ENCODE assay signal across 8 cellular contexts in genomic region chr7:76302299-76303056, GRCh38. TPM values are rescaled to one million over a fixed set of nuclear protein-coding genes. Genes with fewer than 3 reads are reported as not detected.
DNase-seq lines count a peak whose midpoint lies in the region; TF ChIP-seq lines count a peak whose summit lies in the region.

Gene HSPB1 (plus strand): TSS chr7:76302673. CDS start chr7:76302713, 40 bp downstream.

- peaks cover 45% of the 10 kb centered on the region for H3K4me1 ChIP-seq in OCI-LY1 (ENCODE audit: insufficient read depth, low read length, severe bottlenecking)

- TF ChIP-seq POLR2A in GM19193 (IDR thresholded peaks at IDR 0.05; ENCODE audit: extremely low read depth, insufficient read depth, insufficient read length): peak; percentile 77

- H4K20me1 ChIP-seq in OCI-LY1 (ENCODE audit: insufficient read depth, low read length): no peaks in the 10 kb centered on the region

- no peaks in the 10 kb centered on the region for H3K9me3 ChIP-seq in OCI-LY1 (ENCODE audit: low read length)

- no peaks in the 10 kb centered on the region for H3K79me2 ChIP-seq in OCI-LY1 (ENCODE audit: insufficient read depth, low read length)

- H2AFZ ChIP-seq in OCI-LY1 (ENCODE audit: low read length): no peak within 1 kb of the TSS

- peak within 1 kb of the TSS; percentile 63 for H3K4me3 ChIP-seq in OCI-LY1 (ENCODE audit: low read depth, low read length, poor library complexity, severe bottlenecking)

- DNase-seq in Ammon's horn (ENCODE audit: low spot score) (peak; percentile 88), HT-29 (ENCODE audit: low spot score) (peak; percentile 97), epithelial cell of prostate (ENCODE audit: low read depth, low spot score) (peak; percentile 80), midbrain (lab: John Stamatoyannopoulos, UW) (peak; percentile 79)
- DNase-seq in activated T-cell treated with anti-CD3 and anti-CD28 coated beads, Interleukin-2, amount 50 U/mL, for 1 hour: peak; percentile 74
- peak; percentile 59 for DNase-seq in stimulated activated naive CD4-positive, alpha-beta T cell treated with Interleukin-2 at 50 U/mL for 16 hours (lab: John Stamatoyannopoulos, UW)

- H3K36me3 ChIP-seq in OCI-LY1 (ENCODE audit: insufficient read depth, low read length): no peaks in the 10 kb centered on the region

- no peaks in the 10 kb centered on the region for H3F3A ChIP-seq in OCI-LY1 (ENCODE audit: insufficient read depth, low read length)

- H3K27ac ChIP-seq in OCI-LY1 (ENCODE audit: low read depth, low read length, poor library complexity, severe bottlenecking) (peak within 1 kb of the TSS; percentile 67), epithelial cell of prostate (peak within 1 kb of the TSS; percentile 94)

- TF ChIP-seq CTCF in OCI-LY1 (IDR thresholded peaks at IDR 0.05; ENCODE audit: low read length): peak; percentile 19; the same call in 1 of the 2 replicates

- H3K27me3 ChIP-seq in OCI-LY1 (ENCODE audit: insufficient read depth, low read length): peaks cover 7% of the 10 kb centered on the region

- no peaks in the 10 kb centered on the region for H3K9me2 ChIP-seq in OCI-LY1 (ENCODE audit: low read depth, low read length)

- H3K4me2 ChIP-seq in OCI-LY1 (ENCODE audit: low read length): peak within 1 kb of the TSS; percentile 74

- H3K9ac ChIP-seq in OCI-LY1 (ENCODE audit: low read length): peak within 1 kb of the TSS; percentile 60

RNA-seq across cellular contexts. Expression of gene HSPB1, which starts in this region (rescaled TPM):
- 116 and 134 TPM in 2 replicates for total RNA-seq in HT-29 (2014; rRNA removed; shearing (Covaris generic))

Comparison
In these comparisons a context has a peak if more than half of its experiments do, and no peak if none do; other contexts are left out.
1. Peak in every context shown above with its lines: DNase-seq, H3K4me3 ChIP-seq and H3K27ac ChIP-seq.